Comparison of ENCODE assay signal across 1 cellular context in genomic region chr19:45774765-45775164, GRCh38.
TF ChIP-seq lines count a peak whose summit lies in the region.

No MANE protein-coding gene starts in this region.

TF ChIP-seq in HepG2, 621 proteins besides CTCF, POLR2A, EP300 and RAD21 (continued from another document):
- TF ChIP-seq UBTF (CRISPR knock-in tag; IDR thresholded peaks at IDR 0.05) (no peak), RFX1 (IDR thresholded peaks at IDR 0.05) (no peak), MYNN (CRISPR knock-in tag; IDR thresholded peaks at IDR 0.05; ENCODE audit: low read depth) (no peak)
